Comparison of ENCODE assay signal across 17 cellular contexts in genomic region chr2:173238385-173238784, GRCh38.
DNase-seq lines count a peak whose midpoint lies in the region; ATAC-seq and TF ChIP-seq lines count a peak whose summit lies in the region.
"Had no signal": no experiment of that assay in that cellular context is flagged by ENCODE, and none has a peak within 500 bp of the region (broad histone marks: within the 10 kb centered on the region; RNA-seq: fewer than 3 reads in every experiment).

No MANE protein-coding gene starts in this region.

- H3K27ac ChIP-seq in body of pancreas = peak overlapping the region in 2 of 4 donors; percentile 31 to 34
- H3K27ac ChIP-seq in smooth muscle cell (ENCODE audit: low read depth) = no peak overlapping the region
- H3K27ac ChIP-seq: BLaER1, PC-9, SJSA1 had no signal

- intact Hi-C loops in body of pancreas (cut with DNase I) = no loop called here
- intact Hi-C loops in cardiac septum (cut with DNase I) = no loop called here

- no peaks in the 10 kb centered on the region for H3K79me2 ChIP-seq in smooth muscle cell (ENCODE audit: low read depth)

- no peak for TF ChIP-seq POLR2A in body of pancreas (IDR thresholded peaks at IDR 0.05)

- H3K36me3 ChIP-seq in body of pancreas (replicated peaks in 1 of 2; ENCODE audit: insufficient read depth in 1 of 2, low read depth in 2 of 2) = no peaks in the 10 kb centered on the region
- H3K36me3 ChIP-seq in smooth muscle cell (ENCODE audit: low read depth) = no peaks in the 10 kb centered on the region

- H3K4me1 ChIP-seq in body of pancreas = peaks cover 9% of the 10 kb centered on the region
- H3K4me1 ChIP-seq in smooth muscle cell (ENCODE audit: low read depth) = peaks cover 4% of the 10 kb centered on the region
- H3K4me1 ChIP-seq: BLaER1 had no signal

- peak; percentile 66 for ATAC-seq in body of pancreas
- ATAC-seq: CD8-positive, alpha-beta T cell had no signal

- no peak overlapping the region for H2AFZ ChIP-seq in smooth muscle cell (ENCODE audit: low read depth)
- H2AFZ ChIP-seq: PC-9 had no signal

- H3K4me2 ChIP-seq in smooth muscle cell = no peak overlapping the region
- H3K4me2 ChIP-seq: BLaER1, PC-9 had no signal

- WGBS in body of pancreas, 2 donors = 49 to 51% methylated on average over 4 of the region's 4 CpGs
- 90% methylated on average over 4 of the region's 4 CpGs for WGBS in smooth muscle cell (ENCODE audit: low lambda C conversion rate)

- peak; percentile 41 for DNase-seq in COR-L47 (lab: John Stamatoyannopoulos, UW)
- peak; percentile 50 for DNase-seq in NCI-H1436 (lab: John Stamatoyannopoulos, UW)
- peak; percentile 67 for DNase-seq in NCI-H748 (lab: John Stamatoyannopoulos, UW; ENCODE audit: unreplicated experiment)
- no peak for DNase-seq in body of pancreas
- no peak for DNase-seq in smooth muscle cell (lab: John Stamatoyannopoulos, UW; ENCODE audit: unreplicated experiment)
- no peak for DNase-seq in OCI-M2 (lab: John Stamatoyannopoulos, UW; ENCODE audit: unreplicated experiment)
- no peak for DNase-seq in DMS 273 treated with DMSO at 0.1 percent for 48 hours (lab: John Stamatoyannopoulos, UW)
- no peak for DNase-seq in cardiac septum (ENCODE audit: low spot score)
- DNase-seq: CD8-positive, alpha-beta T cell; EL; HFFc6; KG1; NCI-H2227 treated with DMSO at 0.1 percent for 48 hours; NCI-H524; PC-9 had no signal

- H3K9ac ChIP-seq in smooth muscle cell (ENCODE audit: low read depth) = no peak overlapping the region
- H3K9ac ChIP-seq: BLaER1 had no signal

- H3F3A ChIP-seq in smooth muscle cell (ENCODE audit: low read depth) = no peaks in the 10 kb centered on the region

- no peaks in the 10 kb centered on the region for H4K20me1 ChIP-seq in smooth muscle cell (ENCODE audit: low read depth)
- H4K20me1 ChIP-seq: BLaER1 had no signal

- no peaks in the 10 kb centered on the region for H3K9me3 ChIP-seq in body of pancreas
- H3K9me3 ChIP-seq in smooth muscle cell (replicated peaks; ENCODE audit: low read depth) = no peaks in the 10 kb centered on the region
- H3K9me3 ChIP-seq: BLaER1, SJSA1 had no signal

- H3K27me3 ChIP-seq in body of pancreas (no peaks in the 10 kb centered on the region), smooth muscle cell (ENCODE audit: low read depth) (no peaks in the 10 kb centered on the region)
- H3K27me3 ChIP-seq: BLaER1, SJSA1 had no signal

- no peak for TF ChIP-seq CTCF in body of pancreas (IDR thresholded peaks at IDR 0.05)
- TF ChIP-seq CTCF in smooth muscle cell (IDR thresholded peaks at IDR 0.05; ENCODE audit: borderline replicate concordance, insufficient read depth, poor library complexity, severe bottlenecking) = no peak

- H3K4me3 ChIP-seq in body of pancreas (no peak overlapping the region), smooth muscle cell (no peak overlapping the region)
- H3K4me3 ChIP-seq: BLaER1, PC-9, SJSA1 had no signal

Comparison
In these comparisons a context has a peak if more than half of its experiments do, and no peak if none do; other contexts are left out.
1. DNase-seq: peak in COR-L47 (single experiment), NCI-H1436 (single experiment) and NCI-H748 (single experiment); none in body of pancreas (0 of 4), smooth muscle cell (single experiment), OCI-M2 (single experiment), DMS 273 treated with DMSO at 0.1 percent for 48 hours (single experiment) and cardiac septum (single experiment).